ENCODE assay signal across 1 cellular context in the genomic region with DNA sequence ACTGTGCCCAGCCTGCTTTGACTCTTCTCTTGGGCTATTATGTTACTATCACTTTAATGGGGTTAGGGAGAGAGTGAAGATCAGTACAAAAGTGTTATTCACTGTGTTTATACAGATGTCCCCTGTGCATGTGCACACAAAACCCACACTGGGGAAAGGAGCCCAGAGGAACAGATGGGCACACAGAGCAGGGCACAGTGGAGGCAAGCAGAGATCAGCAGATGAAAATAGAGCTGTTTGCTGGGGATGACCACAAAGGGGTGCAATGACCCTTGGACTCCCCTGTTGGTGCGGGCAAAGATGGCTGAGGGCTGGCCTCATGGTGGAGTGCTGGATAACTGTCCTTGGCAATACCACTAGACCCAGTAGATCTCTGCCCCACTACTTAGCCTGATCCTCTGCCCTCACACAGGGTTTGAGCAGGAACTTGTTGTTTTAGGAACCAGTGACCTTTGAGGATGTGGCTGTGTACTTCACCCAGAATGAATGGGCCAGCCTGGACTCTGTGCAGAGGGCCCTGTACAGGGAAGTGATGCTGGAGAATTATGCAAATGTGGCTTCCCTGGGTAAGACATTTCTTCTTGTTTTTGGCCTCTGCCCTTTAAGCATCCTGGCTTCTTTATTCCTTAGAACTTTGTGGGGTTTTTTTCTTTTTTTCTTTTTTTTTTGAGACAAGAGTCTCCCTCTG.
TF ChIP-seq lines count a peak whose summit lies in the region.

No MANE protein-coding gene starts in this region.

TF ChIP-seq in SK-N-SH treated with all-trans-retinoic acid at 6 μM for 48 hours, 23 proteins besides CTCF, POLR2A, EP300 and RAD21 (continued from another document):
- TF ChIP-seq, protein P1, sequence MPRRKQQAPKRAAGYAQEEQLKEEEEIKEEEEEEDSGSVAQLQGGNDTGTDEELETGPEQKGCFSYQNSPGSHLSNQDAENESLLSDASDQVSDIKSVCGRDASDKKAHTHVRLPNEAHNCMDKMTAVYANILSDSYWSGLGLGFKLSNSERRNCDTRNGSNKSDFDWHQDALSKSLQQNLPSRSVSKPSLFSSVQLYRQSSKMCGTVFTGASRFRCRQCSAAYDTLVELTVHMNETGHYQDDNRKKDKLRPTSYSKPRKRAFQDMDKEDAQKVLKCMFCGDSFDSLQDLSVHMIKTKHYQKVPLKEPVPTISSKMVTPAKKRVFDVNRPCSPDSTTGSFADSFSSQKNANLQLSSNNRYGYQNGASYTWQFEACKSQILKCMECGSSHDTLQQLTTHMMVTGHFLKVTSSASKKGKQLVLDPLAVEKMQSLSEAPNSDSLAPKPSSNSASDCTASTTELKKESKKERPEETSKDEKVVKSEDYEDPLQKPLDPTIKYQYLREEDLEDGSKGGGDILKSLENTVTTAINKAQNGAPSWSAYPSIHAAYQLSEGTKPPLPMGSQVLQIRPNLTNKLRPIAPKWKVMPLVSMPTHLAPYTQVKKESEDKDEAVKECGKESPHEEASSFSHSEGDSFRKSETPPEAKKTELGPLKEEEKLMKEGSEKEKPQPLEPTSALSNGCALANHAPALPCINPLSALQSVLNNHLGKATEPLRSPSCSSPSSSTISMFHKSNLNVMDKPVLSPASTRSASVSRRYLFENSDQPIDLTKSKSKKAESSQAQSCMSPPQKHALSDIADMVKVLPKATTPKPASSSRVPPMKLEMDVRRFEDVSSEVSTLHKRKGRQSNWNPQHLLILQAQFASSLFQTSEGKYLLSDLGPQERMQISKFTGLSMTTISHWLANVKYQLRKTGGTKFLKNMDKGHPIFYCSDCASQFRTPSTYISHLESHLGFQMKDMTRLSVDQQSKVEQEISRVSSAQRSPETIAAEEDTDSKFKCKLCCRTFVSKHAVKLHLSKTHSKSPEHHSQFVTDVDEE (CRISPR knock-in tag; IDR thresholded peaks at IDR 0.05), result no peak
- TF ChIP-seq ISL1 (CRISPR knock-in tag; IDR thresholded peaks at IDR 0.05) (no peak), BACH2 (CRISPR knock-in tag; IDR thresholded peaks at IDR 0.05; ENCODE audit: borderline replicate concordance) (no peak), ZNF70 (CRISPR knock-in tag; IDR thresholded peaks at IDR 0.05) (no peak), TOX (CRISPR knock-in tag; IDR thresholded peaks at IDR 0.05; ENCODE audit: borderline replicate concordance) (no peak), RARB (CRISPR knock-in tag; IDR thresholded peaks at IDR 0.05) (no peak), ZNF8 (CRISPR knock-in tag; IDR thresholded peaks at IDR 0.05) (no peak), CSDC2 (CRISPR knock-in tag; IDR thresholded peaks at IDR 0.05) (no peak)
- TF ChIP-seq, protein P2, sequence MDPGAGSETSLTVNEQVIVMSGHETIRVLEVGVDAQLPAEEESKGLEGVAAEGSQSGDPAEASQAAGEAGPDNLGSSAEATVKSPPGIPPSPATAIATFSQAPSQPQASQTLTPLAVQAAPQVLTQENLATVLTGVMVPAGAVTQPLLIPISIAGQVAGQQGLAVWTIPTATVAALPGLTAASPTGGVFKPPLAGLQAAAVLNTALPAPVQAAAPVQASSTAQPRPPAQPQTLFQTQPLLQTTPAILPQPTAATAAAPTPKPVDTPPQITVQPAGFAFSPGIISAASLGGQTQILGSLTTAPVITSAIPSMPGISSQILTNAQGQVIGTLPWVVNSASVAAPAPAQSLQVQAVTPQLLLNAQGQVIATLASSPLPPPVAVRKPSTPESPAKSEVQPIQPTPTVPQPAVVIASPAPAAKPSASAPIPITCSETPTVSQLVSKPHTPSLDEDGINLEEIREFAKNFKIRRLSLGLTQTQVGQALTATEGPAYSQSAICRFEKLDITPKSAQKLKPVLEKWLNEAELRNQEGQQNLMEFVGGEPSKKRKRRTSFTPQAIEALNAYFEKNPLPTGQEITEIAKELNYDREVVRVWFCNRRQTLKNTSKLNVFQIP (CRISPR knock-in tag; IDR thresholded peaks at IDR 0.05; ENCODE audit: borderline replicate concordance, low read depth), result no peak
